In genomic region chr22:46737105-46737975, GRCh38 we compare ENCODE assay signal across 1 cellular context.
TF ChIP-seq lines count a peak whose summit lies in the region.

No MANE protein-coding gene starts in this region.

TF ChIP-seq in H1, 55 proteins besides CTCF, POLR2A, EP300 and RAD21 (continued from another document):
- TF ChIP-seq TAF1 (IDR thresholded peaks at IDR 0.05; ENCODE audit: low read depth, low read length) (0 out of 2 replicates have a peak, but pooled peaks have one; percentile 17), SP1 (IDR thresholded peaks at IDR 0.05; ENCODE audit: low read depth, low read length) (no peak)
TF ChIP-seq in H1: peak in this region for 2.
